1 cellular context compared by ENCODE assay signal in the genomic region with DNA sequence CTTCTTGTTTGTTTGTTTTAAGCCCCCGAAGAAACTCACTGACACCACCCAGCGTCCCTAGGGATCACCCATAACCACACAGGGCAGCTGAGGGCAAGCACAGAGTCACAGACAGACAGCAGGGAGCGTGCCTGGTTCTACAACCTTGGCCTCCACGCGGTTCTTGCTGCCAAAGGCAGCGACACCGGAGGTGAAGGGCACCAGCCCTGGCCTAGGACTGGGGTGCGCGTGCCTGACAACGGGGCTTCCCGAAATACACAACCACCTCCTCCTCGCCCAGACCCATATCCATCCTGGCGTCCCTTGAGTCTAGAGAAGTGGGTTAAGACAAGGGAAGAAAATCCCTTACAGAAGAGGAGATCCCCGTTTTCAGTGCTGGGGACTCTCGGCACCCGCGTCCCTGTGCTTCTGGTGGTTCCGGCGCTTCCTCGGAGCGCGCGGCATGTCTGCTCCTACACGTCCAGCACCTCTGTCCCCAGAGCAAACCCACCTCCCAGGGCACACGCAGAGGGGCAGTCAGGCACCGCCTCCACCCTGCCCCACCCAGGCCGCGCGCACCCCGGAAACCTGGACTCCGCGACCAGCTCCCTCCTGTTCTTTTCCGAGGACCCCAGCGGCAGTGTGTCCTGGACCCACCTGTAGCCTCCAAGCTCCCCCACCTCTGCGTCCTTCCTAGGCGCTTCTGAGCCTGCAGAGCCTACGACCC.
TF ChIP-seq lines count a peak whose summit lies in the region.

No MANE protein-coding gene starts in this region.

TF ChIP-seq in GM23338, 12 proteins besides CTCF, POLR2A, EP300 and RAD21 (continued from another document):
- TF ChIP-seq, protein P1, sequence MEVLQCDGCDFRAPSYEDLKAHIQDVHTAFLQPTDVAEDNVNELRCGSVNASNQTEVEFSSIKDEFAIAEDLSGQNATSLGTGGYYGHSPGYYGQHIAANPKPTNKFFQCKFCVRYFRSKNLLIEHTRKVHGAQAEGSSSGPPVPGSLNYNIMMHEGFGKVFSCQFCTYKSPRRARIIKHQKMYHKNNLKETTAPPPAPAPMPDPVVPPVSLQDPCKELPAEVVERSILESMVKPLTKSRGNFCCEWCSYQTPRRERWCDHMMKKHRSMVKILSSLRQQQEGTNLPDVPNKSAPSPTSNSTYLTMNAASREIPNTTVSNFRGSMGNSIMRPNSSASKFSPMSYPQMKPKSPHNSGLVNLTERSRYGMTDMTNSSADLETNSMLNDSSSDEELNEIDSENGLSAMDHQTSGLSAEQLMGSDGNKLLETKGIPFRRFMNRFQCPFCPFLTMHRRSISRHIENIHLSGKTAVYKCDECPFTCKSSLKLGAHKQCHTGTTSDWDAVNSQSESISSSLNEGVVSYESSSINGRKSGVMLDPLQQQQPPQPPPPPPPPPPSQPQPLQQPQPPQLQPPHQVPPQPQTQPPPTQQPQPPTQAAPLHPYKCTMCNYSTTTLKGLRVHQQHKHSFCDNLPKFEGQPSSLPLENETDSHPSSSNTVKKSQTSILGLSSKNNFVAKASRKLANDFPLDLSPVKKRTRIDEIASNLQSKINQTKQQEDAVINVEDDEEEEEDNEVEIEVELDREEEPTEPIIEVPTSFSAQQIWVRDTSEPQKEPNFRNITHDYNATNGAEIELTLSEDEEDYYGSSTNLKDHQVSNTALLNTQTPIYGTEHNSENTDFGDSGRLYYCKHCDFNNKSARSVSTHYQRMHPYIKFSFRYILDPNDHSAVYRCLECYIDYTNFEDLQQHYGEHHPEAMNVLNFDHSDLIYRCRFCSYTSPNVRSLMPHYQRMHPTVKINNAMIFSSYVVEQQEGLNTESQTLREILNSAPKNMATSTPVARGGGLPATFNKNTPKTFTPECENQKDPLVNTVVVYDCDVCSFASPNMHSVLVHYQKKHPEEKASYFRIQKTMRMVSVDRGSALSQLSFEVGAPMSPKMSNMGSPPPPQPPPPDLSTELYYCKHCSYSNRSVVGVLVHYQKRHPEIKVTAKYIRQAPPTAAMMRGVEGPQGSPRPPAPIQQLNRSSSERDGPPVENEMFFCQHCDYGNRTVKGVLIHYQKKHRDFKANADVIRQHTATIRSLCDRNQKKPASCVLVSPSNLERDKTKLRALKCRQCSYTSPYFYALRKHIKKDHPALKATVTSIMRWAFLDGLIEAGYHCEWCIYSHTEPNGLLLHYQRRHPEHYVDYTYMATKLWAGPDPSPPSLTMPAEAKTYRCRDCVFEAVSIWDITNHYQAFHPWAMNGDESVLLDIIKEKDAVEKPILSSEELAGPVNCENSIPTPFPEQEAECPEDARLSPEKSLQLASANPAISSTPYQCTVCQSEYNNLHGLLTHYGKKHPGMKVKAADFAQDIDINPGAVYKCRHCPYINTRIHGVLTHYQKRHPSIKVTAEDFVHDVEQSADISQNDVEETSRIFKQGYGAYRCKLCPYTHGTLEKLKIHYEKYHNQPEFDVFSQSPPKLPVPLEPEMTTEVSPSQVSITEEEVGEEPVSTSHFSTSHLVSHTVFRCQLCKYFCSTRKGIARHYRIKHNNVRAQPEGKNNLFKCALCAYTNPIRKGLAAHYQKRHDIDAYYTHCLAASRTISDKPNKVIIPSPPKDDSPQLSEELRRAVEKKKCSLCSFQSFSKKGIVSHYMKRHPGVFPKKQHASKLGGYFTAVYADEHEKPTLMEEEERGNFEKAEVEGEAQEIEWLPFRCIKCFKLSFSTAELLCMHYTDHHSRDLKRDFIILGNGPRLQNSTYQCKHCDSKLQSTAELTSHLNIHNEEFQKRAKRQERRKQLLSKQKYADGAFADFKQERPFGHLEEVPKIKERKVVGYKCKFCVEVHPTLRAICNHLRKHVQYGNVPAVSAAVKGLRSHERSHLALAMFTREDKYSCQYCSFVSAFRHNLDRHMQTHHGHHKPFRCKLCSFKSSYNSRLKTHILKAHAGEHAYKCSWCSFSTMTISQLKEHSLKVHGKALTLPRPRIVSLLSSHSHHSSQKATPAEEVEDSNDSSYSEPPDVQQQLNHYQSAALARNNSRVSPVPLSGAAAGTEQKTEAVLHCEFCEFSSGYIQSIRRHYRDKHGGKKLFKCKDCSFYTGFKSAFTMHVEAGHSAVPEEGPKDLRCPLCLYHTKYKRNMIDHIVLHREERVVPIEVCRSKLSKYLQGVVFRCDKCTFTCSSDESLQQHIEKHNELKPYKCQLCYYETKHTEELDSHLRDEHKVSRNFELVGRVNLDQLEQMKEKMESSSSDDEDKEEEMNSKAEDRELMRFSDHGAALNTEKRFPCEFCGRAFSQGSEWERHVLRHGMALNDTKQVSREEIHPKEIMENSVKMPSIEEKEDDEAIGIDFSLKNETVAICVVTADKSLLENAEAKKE (CRISPR knock-in tag; IDR thresholded peaks at IDR 0.05) = no peak
- TF ChIP-seq, protein P2, sequence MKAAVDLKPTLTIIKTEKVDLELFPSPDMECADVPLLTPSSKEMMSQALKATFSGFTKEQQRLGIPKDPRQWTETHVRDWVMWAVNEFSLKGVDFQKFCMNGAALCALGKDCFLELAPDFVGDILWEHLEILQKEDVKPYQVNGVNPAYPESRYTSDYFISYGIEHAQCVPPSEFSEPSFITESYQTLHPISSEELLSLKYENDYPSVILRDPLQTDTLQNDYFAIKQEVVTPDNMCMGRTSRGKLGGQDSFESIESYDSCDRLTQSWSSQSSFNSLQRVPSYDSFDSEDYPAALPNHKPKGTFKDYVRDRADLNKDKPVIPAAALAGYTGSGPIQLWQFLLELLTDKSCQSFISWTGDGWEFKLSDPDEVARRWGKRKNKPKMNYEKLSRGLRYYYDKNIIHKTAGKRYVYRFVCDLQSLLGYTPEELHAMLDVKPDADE (IDR thresholded peaks at IDR 0.05) = no peak
TF ChIP-seq in GM23338: peak in this region for 0.
